In genomic region chr4:119940557-119940956, GRCh38 we compare ENCODE assay signal across 9 cellular contexts.
"Had no signal": no experiment of that assay in that cellular context is flagged by ENCODE, and none has a peak within 500 bp of the region (broad histone marks: within the 10 kb centered on the region; RNA-seq: fewer than 3 reads in every experiment).

No MANE protein-coding gene starts in this region.

- H3K9me3 ChIP-seq: HAP-1 had no signal

- ATAC-seq: HCT116, HepG2 had no signal

- H3K36me3 ChIP-seq: HAP-1 had no signal

- H3K27ac ChIP-seq: GM23248, HL-60 had no signal

- H3K4me3 ChIP-seq: GM23248, HAP-1 had no signal

- H3K4me1 ChIP-seq: HAP-1 had no signal

- DNase-seq: GM23248, GOT3, H7, HFFc6, KBM-7 had no signal
